In the genomic region with DNA sequence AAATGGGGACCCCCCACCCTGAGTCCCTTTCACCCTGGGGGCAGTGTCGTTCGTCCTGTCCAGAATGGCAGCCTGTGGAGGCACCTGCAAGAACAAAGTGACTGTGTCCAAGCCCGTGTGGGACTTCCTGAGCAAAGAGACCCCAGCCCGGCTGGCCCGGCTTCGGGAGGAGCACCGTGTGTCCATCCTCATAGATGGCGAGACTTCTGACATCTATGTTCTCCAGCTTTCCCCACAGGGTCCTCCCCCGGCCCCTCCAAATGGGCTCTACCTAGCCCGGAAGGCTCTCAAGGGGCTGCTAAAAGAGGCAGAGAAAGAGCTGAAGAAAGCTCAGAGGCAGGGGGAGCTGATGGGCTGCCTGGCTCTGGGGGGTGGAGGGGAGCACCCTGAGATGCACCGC, we compare ENCODE assay signal across 13 cellular contexts.
"Had no signal": no experiment of that assay in that cellular context is flagged by ENCODE, and none has a peak within 500 bp of the region (broad histone marks: within the 10 kb centered on the region; RNA-seq: fewer than 3 reads in every experiment).

No MANE protein-coding gene starts in this region.

- H3K4me3 Mint-ChIP-seq: activated CD4-positive, alpha-beta memory T cell treated with anti-CD3 and anti-CD28 coated beads, Interleukin-2, amount 10 ng/mL, durations not matched to agents 7 days and 5 days; stimulated activated effector memory CD8-positive, alpha-beta T cell treated with anti-CD3 and anti-CD28 coated beads, Interleukin-12 subunit alpha, Interleukin-12 subunit beta, amount 100 ng/mL, for 72 hours; T-helper 1 cell treated with Interleukin-12 subunit alpha and Interleukin-12 subunit beta and Interleukin-4 antibody, amounts not matched to agents 30 μg/mL and 1 μg/mL, for 36 hours had no signal

- H3K27ac ChIP-seq: colonic mucosa, hepatocyte, neutrophil, SK-N-MC, upper lobe of left lung had no signal

- H3K9me3 ChIP-seq: colonic mucosa, neutrophil, upper lobe of left lung had no signal

- DNase-seq: activated CD4-positive, alpha-beta memory T cell treated with anti-CD3 and anti-CD28 coated beads, Interleukin-2, amount 10 ng/mL, durations not matched to agents 7 days and 5 days; activated naive CD4-positive, alpha-beta T cell; caudate nucleus; colonic mucosa; small intestine; substantia nigra had no signal

- H3K4me3 ChIP-seq: colonic mucosa, hepatocyte, SK-N-MC, upper lobe of left lung had no signal

- H3K36me3 ChIP-seq: colonic mucosa had no signal

- ATAC-seq: activated CD4-positive, CD25-positive, alpha-beta regulatory T cell treated with anti-CD3 and anti-CD28 coated beads, Interleukin-2, amount 50 U/mL, for 24 hours; stimulated activated effector memory CD8-positive, alpha-beta T cell treated with anti-CD3 and anti-CD28 coated beads, Interleukin-12 subunit alpha, Interleukin-12 subunit beta, amount 100 ng/mL, for 72 hours had no signal

- H3K9me3 Mint-ChIP-seq: activated CD4-positive, alpha-beta memory T cell treated with anti-CD3 and anti-CD28 coated beads, Interleukin-2, amount 10 ng/mL, durations not matched to agents 7 days and 5 days; stimulated activated effector memory CD8-positive, alpha-beta T cell treated with anti-CD3 and anti-CD28 coated beads, Interleukin-12 subunit alpha, Interleukin-12 subunit beta, amount 100 ng/mL, for 72 hours; T-helper 1 cell treated with Interleukin-12 subunit alpha and Interleukin-12 subunit beta and Interleukin-4 antibody, amounts not matched to agents 30 μg/mL and 1 μg/mL, for 36 hours had no signal

- H3K27ac Mint-ChIP-seq: activated CD4-positive, alpha-beta memory T cell treated with anti-CD3 and anti-CD28 coated beads, Interleukin-2, amount 10 ng/mL, durations not matched to agents 7 days and 5 days; stimulated activated effector memory CD8-positive, alpha-beta T cell treated with anti-CD3 and anti-CD28 coated beads, Interleukin-12 subunit alpha, Interleukin-12 subunit beta, amount 100 ng/mL, for 72 hours; T-helper 1 cell treated with Interleukin-12 subunit alpha and Interleukin-12 subunit beta and Interleukin-4 antibody, amounts not matched to agents 30 μg/mL and 1 μg/mL, for 36 hours had no signal

- H3K4me1 ChIP-seq: colonic mucosa had no signal
